In genomic region chr2:70248810-70249438, GRCh38 we compare ENCODE assay signal across 1 cellular context.
TF ChIP-seq lines count a peak whose summit lies in the region.

No MANE protein-coding gene starts in this region.

TF ChIP-seq in GM12878, 131 proteins besides CTCF, POLR2A, EP300 and RAD21 (continued from another document):
- TF ChIP-seq ZBTB4 (CRISPR knock-in tag; IDR thresholded peaks at IDR 0.05) = no peak
- TF ChIP-seq ZNF24 (IDR thresholded peaks at IDR 0.05) = peak; percentile 100
- TF ChIP-seq SREBF1 (IDR thresholded peaks at IDR 0.05; ENCODE audit: low read length) = no peak
- TF ChIP-seq LARP7 (IDR thresholded peaks at IDR 0.05) = no peak
- no peak for TF ChIP-seq USF2 (IDR thresholded peaks at IDR 0.05; ENCODE audit: borderline replicate concordance, low read depth, low read length)
- TF ChIP-seq ZNF207 (IDR thresholded peaks at IDR 0.05; ENCODE audit: borderline replicate concordance) = peak; percentile 81; the same call in 1 of the 2 replicates
- TF ChIP-seq CEBPB (IDR thresholded peaks at IDR 0.05; ENCODE audit: borderline replicate concordance in 1 of 2, low read depth in 2 of 2, low read length in 2 of 2) = no peak
- TF ChIP-seq TCF7 (IDR thresholded peaks at IDR 0.05; ENCODE audit: borderline replicate concordance) = no peak
- no peak for TF ChIP-seq ZBED1 (IDR thresholded peaks at IDR 0.05; ENCODE audit: borderline replicate concordance)
- TF ChIP-seq BCL11A (IDR thresholded peaks at IDR 0.05; ENCODE audit: low read depth, low read length) = no peak
- TF ChIP-seq CBFB (IDR thresholded peaks at IDR 0.05; ENCODE audit: low read depth) = no peak
- TF ChIP-seq MYC (IDR thresholded peaks at IDR 0.05; ENCODE audit: insufficient read depth, insufficient read length, insufficient replicate concordance, low read length, severe bottlenecking) = no peak
- no peak for TF ChIP-seq JUND (IDR thresholded peaks at IDR 0.05; ENCODE audit: low read depth, low read length)
- TF ChIP-seq E4F1 (IDR thresholded peaks at IDR 0.05; ENCODE audit: borderline replicate concordance, partially characterized antibody) = no peak
- peak; percentile 92 for TF ChIP-seq TBL1XR1 (IDR thresholded peaks at IDR 0.05; ENCODE audit: low read depth, low read length)
- TF ChIP-seq ZNF622 (IDR thresholded peaks at IDR 0.05) = no peak
- TF ChIP-seq TCF12 (IDR thresholded peaks at IDR 0.05; ENCODE audit: low read depth, low read length) = no peak
- peak; percentile 94 for TF ChIP-seq SKIL (IDR thresholded peaks at IDR 0.05; ENCODE audit: low read depth, poor library complexity, severe bottlenecking)
- TF ChIP-seq SMARCA5 (IDR thresholded peaks at IDR 0.05) = peak; percentile 88
- no peak for TF ChIP-seq PAX5 (IDR thresholded peaks at IDR 0.05; ENCODE audit: borderline replicate concordance, low read depth, low read length)
- TF ChIP-seq GABPA (IDR thresholded peaks at IDR 0.05; ENCODE audit: low read depth) = peak; percentile 62; the same call in 1 of the 2 replicates
- TF ChIP-seq PBX3 (IDR thresholded peaks at IDR 0.05; ENCODE audit: insufficient replicate concordance, low read depth, low read length) = no peak
- TF ChIP-seq POLR2AphosphoS2 (IDR thresholded peaks at IDR 0.05; ENCODE audit: low read depth, low read length) = no peak
- TF ChIP-seq ATF2 (IDR thresholded peaks at IDR 0.05; ENCODE audit: low read length) = peak; percentile 28; the same call in 1 of the 2 replicates
- TF ChIP-seq CBX3 (IDR thresholded peaks at IDR 0.05; ENCODE audit: borderline replicate concordance, low read depth) = no peak
- no peak for TF ChIP-seq HDAC6 (IDR thresholded peaks at IDR 0.05; ENCODE audit: unreplicated experiment)
- TF ChIP-seq BRCA1 (IDR thresholded peaks at IDR 0.05; ENCODE audit: low read depth, low read length) = no peak
- TF ChIP-seq STAT1 (conservative IDR thresholded peaks at IDR 0.05) = peak; percentile 49; the same call in 1 of the 2 replicates
- TF ChIP-seq RBBP5 (conservative IDR thresholded peaks at IDR 0.05) = 0 out of 2 replicates have a peak, but pooled peaks have one; percentile 47
- TF ChIP-seq BHLHE40 (IDR thresholded peaks at IDR 0.05; ENCODE audit: borderline replicate concordance in 1 of 2, low read depth in 2 of 2, low read length in 1 of 2) = no peak
- TF ChIP-seq ZBTB33 (IDR thresholded peaks at IDR 0.05) = no peak
- no peak for TF ChIP-seq NR2C1 (IDR thresholded peaks at IDR 0.05)
- TF ChIP-seq EED (IDR thresholded peaks at IDR 0.05; ENCODE audit: low read depth) = no peak
- TF ChIP-seq NR2F1 (conservative IDR thresholded peaks at IDR 0.05) = no peak
TF ChIP-seq in GM12878: peak in this region for 34.
